1 cellular context compared by ENCODE assay signal in the genomic region with DNA sequence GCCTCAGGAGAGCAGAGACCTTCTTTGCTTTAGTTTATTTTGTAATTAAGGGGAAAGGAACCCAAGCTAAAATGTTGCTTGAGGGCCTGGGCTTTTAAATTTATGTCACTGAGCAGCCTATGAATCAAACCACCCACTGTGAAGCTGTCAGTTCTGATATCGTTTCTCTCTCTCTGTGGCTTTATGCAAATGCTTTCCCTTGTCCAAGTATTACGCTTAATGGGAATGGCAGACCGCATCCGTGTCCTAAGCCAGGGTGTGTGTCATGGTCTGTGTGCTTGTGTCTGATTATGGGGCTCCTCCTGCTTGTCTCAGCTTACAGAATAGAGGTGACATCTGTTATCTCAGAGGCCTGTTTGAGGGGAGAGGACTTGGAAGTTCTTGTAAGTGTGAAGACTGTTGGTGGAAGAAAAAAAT.
TF ChIP-seq lines count a peak whose summit lies in the region.

No MANE protein-coding gene starts in this region.

TF ChIP-seq in K562, 482 proteins besides CTCF, POLR2A, EP300 and RAD21 (continued from another document and continues in another):
- no peak for TF ChIP-seq XRCC4 (IDR thresholded peaks at IDR 0.05; ENCODE audit: extremely low read depth, insufficient read depth, insufficient read length)
- peak; percentile 70 for TF ChIP-seq ATF7 (IDR thresholded peaks at IDR 0.05)
- TF ChIP-seq, protein P1, sequence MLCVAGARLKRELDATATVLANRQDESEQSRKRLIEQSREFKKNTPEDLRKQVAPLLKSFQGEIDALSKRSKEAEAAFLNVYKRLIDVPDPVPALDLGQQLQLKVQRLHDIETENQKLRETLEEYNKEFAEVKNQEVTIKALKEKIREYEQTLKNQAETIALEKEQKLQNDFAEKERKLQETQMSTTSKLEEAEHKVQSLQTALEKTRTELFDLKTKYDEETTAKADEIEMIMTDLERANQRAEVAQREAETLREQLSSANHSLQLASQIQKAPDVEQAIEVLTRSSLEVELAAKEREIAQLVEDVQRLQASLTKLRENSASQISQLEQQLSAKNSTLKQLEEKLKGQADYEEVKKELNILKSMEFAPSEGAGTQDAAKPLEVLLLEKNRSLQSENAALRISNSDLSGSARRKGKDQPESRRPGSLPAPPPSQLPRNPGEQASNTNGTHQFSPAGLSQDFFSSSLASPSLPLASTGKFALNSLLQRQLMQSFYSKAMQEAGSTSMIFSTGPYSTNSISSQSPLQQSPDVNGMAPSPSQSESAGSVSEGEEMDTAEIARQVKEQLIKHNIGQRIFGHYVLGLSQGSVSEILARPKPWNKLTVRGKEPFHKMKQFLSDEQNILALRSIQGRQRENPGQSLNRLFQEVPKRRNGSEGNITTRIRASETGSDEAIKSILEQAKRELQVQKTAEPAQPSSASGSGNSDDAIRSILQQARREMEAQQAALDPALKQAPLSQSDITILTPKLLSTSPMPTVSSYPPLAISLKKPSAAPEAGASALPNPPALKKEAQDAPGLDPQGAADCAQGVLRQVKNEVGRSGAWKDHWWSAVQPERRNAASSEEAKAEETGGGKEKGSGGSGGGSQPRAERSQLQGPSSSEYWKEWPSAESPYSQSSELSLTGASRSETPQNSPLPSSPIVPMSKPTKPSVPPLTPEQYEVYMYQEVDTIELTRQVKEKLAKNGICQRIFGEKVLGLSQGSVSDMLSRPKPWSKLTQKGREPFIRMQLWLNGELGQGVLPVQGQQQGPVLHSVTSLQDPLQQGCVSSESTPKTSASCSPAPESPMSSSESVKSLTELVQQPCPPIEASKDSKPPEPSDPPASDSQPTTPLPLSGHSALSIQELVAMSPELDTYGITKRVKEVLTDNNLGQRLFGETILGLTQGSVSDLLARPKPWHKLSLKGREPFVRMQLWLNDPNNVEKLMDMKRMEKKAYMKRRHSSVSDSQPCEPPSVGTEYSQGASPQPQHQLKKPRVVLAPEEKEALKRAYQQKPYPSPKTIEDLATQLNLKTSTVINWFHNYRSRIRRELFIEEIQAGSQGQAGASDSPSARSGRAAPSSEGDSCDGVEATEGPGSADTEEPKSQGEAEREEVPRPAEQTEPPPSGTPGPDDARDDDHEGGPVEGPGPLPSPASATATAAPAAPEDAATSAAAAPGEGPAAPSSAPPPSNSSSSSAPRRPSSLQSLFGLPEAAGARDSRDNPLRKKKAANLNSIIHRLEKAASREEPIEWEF (CRISPR knock-in tag; IDR thresholded peaks at IDR 0.05) = no peak
- no peak for TF ChIP-seq POLR2B (IDR thresholded peaks at IDR 0.05; ENCODE audit: low read depth, partially characterized antibody)
- TF ChIP-seq, protein P2, sequence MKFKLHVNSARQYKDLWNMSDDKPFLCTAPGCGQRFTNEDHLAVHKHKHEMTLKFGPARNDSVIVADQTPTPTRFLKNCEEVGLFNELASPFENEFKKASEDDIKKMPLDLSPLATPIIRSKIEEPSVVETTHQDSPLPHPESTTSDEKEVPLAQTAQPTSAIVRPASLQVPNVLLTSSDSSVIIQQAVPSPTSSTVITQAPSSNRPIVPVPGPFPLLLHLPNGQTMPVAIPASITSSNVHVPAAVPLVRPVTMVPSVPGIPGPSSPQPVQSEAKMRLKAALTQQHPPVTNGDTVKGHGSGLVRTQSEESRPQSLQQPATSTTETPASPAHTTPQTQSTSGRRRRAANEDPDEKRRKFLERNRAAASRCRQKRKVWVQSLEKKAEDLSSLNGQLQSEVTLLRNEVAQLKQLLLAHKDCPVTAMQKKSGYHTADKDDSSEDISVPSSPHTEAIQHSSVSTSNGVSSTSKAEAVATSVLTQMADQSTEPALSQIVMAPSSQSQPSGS (CRISPR knock-in tag; IDR thresholded peaks at IDR 0.05) = no peak
- peak; percentile 83 to 84 for TF ChIP-seq TRIM24 (IDR thresholded peaks at IDR 0.05)
- TF ChIP-seq, protein P3, sequence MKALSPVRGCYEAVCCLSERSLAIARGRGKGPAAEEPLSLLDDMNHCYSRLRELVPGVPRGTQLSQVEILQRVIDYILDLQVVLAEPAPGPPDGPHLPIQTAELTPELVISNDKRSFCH (CRISPR knock-in tag; IDR thresholded peaks at IDR 0.05) = no peak
- TF ChIP-seq, protein P3 (tag; IDR thresholded peaks at IDR 0.05) = 0 out of 2 replicates have a peak, but pooled peaks have one; percentile 16
- TF ChIP-seq, protein P4, sequence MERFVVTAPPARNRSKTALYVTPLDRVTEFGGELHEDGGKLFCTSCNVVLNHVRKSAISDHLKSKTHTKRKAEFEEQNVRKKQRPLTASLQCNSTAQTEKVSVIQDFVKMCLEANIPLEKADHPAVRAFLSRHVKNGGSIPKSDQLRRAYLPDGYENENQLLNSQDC (CRISPR knock-in tag; IDR thresholded peaks at IDR 0.05) = no peak
- no peak for TF ChIP-seq PPARD (CRISPR knock-in tag; IDR thresholded peaks at IDR 0.05)
- TF ChIP-seq SIN3B (IDR thresholded peaks at IDR 0.05; ENCODE audit: low read depth) = no peak
- TF ChIP-seq, protein P5, sequence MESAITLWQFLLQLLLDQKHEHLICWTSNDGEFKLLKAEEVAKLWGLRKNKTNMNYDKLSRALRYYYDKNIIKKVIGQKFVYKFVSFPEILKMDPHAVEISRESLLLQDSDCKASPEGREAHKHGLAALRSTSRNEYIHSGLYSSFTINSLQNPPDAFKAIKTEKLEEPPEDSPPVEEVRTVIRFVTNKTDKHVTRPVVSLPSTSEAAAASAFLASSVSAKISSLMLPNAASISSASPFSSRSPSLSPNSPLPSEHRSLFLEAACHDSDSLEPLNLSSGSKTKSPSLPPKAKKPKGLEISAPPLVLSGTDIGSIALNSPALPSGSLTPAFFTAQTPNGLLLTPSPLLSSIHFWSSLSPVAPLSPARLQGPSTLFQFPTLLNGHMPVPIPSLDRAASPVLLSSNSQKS (CRISPR knock-in tag; IDR thresholded peaks at IDR 0.05) = no peak
- TF ChIP-seq HDAC3 (IDR thresholded peaks at IDR 0.05; ENCODE audit: borderline replicate concordance, partially characterized antibody) = peak; percentile 82
- peak; percentile 91 for TF ChIP-seq KLF16 (IDR thresholded peaks at IDR 0.05)
- peak; percentile 60; the same call in 1 of the 2 replicates for TF ChIP-seq MTA3 (IDR thresholded peaks at IDR 0.05; ENCODE audit: borderline replicate concordance)
- TF ChIP-seq KLF13 (tag; IDR thresholded peaks at IDR 0.05; ENCODE audit: borderline replicate concordance, low read depth) = no peak
- TF ChIP-seq RFX7 (CRISPR knock-in tag; IDR thresholded peaks at IDR 0.05) = no peak
- no peak for TF ChIP-seq ZNF584 (CRISPR knock-in tag; IDR thresholded peaks at IDR 0.05; ENCODE audit: low read depth)
- TF ChIP-seq ZNF766 (CRISPR knock-in tag; conservative IDR thresholded peaks at IDR 0.05) = no peak
- TF ChIP-seq CEBPB (tag; IDR thresholded peaks at IDR 0.05) = no peak
- TF ChIP-seq, protein P6, sequence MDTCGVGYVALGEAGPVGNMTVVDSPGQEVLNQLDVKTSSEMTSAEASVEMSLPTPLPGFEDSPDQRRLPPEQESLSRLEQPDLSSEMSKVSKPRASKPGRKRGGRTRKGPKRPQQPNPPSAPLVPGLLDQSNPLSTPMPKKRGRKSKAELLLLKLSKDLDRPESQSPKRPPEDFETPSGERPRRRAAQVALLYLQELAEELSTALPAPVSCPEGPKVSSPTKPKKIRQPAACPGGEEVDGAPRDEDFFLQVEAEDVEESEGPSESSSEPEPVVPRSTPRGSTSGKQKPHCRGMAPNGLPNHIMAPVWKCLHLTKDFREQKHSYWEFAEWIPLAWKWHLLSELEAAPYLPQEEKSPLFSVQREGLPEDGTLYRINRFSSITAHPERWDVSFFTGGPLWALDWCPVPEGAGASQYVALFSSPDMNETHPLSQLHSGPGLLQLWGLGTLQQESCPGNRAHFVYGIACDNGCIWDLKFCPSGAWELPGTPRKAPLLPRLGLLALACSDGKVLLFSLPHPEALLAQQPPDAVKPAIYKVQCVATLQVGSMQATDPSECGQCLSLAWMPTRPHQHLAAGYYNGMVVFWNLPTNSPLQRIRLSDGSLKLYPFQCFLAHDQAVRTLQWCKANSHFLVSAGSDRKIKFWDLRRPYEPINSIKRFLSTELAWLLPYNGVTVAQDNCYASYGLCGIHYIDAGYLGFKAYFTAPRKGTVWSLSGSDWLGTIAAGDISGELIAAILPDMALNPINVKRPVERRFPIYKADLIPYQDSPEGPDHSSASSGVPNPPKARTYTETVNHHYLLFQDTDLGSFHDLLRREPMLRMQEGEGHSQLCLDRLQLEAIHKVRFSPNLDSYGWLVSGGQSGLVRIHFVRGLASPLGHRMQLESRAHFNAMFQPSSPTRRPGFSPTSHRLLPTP (IDR thresholded peaks at IDR 0.05; ENCODE audit: borderline replicate concordance, extremely low read depth, insufficient read length) = no peak
- TF ChIP-seq CREBBP (IDR thresholded peaks at IDR 0.05; ENCODE audit: low read depth, low read length) = no peak
- TF ChIP-seq, protein P7, sequence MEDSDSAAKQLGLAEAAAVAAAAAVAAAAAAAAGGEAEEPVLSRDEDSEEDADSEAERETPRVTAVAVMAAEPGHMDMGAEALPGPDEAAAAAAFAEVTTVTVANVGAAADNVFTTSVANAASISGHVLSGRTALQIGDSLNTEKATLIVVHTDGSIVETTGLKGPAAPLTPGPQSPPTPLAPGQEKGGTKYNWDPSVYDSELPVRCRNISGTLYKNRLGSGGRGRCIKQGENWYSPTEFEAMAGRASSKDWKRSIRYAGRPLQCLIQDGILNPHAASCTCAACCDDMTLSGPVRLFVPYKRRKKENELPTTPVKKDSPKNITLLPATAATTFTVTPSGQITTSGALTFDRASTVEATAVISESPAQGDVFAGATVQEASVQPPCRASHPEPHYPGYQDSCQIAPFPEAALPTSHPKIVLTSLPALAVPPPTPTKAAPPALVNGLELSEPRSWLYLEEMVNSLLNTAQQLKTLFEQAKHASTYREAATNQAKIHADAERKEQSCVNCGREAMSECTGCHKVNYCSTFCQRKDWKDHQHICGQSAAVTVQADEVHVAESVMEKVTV (CRISPR knock-in tag; IDR thresholded peaks at IDR 0.05) = no peak
- no peak for TF ChIP-seq EHMT2 (IDR thresholded peaks at IDR 0.05)
- no peak for TF ChIP-seq ZNF764 (CRISPR knock-in tag; IDR thresholded peaks at IDR 0.05; ENCODE audit: low read depth)
- TF ChIP-seq NCOA2 (IDR thresholded peaks at IDR 0.05; ENCODE audit: partially characterized antibody in 2 of 2) = peak; percentile 39 to 60
- TF ChIP-seq ZNF133 (CRISPR knock-in tag; IDR thresholded peaks at IDR 0.05) = no peak
- no peak for TF ChIP-seq ZNF830 (CRISPR knock-in tag; IDR thresholded peaks at IDR 0.05)
- TF ChIP-seq MCM7 (IDR thresholded peaks at IDR 0.05) = no peak
- TF ChIP-seq, protein P8, sequence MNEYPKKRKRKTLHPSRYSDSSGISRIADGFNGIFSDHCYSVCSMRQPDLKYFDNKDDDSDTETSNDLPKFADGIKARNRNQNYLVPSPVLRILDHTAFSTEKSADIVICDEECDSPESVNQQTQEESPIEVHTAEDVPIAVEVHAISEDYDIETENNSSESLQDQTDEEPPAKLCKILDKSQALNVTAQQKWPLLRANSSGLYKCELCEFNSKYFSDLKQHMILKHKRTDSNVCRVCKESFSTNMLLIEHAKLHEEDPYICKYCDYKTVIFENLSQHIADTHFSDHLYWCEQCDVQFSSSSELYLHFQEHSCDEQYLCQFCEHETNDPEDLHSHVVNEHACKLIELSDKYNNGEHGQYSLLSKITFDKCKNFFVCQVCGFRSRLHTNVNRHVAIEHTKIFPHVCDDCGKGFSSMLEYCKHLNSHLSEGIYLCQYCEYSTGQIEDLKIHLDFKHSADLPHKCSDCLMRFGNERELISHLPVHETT (CRISPR knock-in tag; conservative IDR thresholded peaks at IDR 0.05 in 1 of 2, IDR thresholded peaks at IDR 0.05 in 1 of 2) = peak in 1 of 2 experiments; percentile 37; a peak in 1 of 4 replicates
- TF ChIP-seq SP2 (IDR thresholded peaks at IDR 0.05; ENCODE audit: extremely low read depth, low read depth, low read length, poor library complexity, severe bottlenecking) = no peak
- TF ChIP-seq LARP7 (IDR thresholded peaks at IDR 0.05) = no peak
- TF ChIP-seq HDGF (IDR thresholded peaks at IDR 0.05) = no peak
- TF ChIP-seq, protein P9, sequence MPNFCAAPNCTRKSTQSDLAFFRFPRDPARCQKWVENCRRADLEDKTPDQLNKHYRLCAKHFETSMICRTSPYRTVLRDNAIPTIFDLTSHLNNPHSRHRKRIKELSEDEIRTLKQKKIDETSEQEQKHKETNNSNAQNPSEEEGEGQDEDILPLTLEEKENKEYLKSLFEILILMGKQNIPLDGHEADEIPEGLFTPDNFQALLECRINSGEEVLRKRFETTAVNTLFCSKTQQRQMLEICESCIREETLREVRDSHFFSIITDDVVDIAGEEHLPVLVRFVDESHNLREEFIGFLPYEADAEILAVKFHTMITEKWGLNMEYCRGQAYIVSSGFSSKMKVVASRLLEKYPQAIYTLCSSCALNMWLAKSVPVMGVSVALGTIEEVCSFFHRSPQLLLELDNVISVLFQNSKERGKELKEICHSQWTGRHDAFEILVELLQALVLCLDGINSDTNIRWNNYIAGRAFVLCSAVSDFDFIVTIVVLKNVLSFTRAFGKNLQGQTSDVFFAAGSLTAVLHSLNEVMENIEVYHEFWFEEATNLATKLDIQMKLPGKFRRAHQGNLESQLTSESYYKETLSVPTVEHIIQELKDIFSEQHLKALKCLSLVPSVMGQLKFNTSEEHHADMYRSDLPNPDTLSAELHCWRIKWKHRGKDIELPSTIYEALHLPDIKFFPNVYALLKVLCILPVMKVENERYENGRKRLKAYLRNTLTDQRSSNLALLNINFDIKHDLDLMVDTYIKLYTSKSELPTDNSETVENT (CRISPR knock-in tag; IDR thresholded peaks at IDR 0.05) = no peak
- TF ChIP-seq NCOR1 (IDR thresholded peaks at IDR 0.05) = peak; percentile 93
- TF ChIP-seq ZNF436 (CRISPR knock-in tag; IDR thresholded peaks at IDR 0.05) = no peak
- no peak for TF ChIP-seq ZKSCAN8 (CRISPR knock-in tag; IDR thresholded peaks at IDR 0.05)
- TF ChIP-seq THRAP3 (IDR thresholded peaks at IDR 0.05; ENCODE audit: borderline replicate concordance) = no peak
- TF ChIP-seq DACH1 (IDR thresholded peaks at IDR 0.05; ENCODE audit: partially characterized antibody) = peak; percentile 54
- TF ChIP-seq, protein P10, sequence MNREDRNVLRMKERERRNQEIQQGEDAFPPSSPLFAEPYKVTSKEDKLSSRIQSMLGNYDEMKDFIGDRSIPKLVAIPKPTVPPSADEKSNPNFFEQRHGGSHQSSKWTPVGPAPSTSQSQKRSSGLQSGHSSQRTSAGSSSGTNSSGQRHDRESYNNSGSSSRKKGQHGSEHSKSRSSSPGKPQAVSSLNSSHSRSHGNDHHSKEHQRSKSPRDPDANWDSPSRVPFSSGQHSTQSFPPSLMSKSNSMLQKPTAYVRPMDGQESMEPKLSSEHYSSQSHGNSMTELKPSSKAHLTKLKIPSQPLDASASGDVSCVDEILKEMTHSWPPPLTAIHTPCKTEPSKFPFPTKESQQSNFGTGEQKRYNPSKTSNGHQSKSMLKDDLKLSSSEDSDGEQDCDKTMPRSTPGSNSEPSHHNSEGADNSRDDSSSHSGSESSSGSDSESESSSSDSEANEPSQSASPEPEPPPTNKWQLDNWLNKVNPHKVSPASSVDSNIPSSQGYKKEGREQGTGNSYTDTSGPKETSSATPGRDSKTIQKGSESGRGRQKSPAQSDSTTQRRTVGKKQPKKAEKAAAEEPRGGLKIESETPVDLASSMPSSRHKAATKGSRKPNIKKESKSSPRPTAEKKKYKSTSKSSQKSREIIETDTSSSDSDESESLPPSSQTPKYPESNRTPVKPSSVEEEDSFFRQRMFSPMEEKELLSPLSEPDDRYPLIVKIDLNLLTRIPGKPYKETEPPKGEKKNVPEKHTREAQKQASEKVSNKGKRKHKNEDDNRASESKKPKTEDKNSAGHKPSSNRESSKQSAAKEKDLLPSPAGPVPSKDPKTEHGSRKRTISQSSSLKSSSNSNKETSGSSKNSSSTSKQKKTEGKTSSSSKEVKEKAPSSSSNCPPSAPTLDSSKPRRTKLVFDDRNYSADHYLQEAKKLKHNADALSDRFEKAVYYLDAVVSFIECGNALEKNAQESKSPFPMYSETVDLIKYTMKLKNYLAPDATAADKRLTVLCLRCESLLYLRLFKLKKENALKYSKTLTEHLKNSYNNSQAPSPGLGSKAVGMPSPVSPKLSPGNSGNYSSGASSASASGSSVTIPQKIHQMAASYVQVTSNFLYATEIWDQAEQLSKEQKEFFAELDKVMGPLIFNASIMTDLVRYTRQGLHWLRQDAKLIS (CRISPR knock-in tag; IDR thresholded peaks at IDR 0.05) = no peak
- no peak for TF ChIP-seq KAT8 (IDR thresholded peaks at IDR 0.05; ENCODE audit: low read depth)
